Comparison of ENCODE assay signal across 8 cellular contexts in genomic region chr17:48586355-48586924, GRCh38.
DNase-seq lines count a peak whose midpoint lies in the region; ATAC-seq and TF ChIP-seq lines count a peak whose summit lies in the region.

No MANE protein-coding gene starts in this region.

- H3K9me2 ChIP-seq in DOHH2 (replicated peaks; ENCODE audit: control insufficient read depth, low read length): no peaks in the 10 kb centered on the region

- peaks cover 15% of the 10 kb centered on the region for H3K4me1 ChIP-seq in DOHH2 (ENCODE audit: control insufficient read depth, low read length)
- H3K4me1 ChIP-seq in parathyroid adenoma: no peaks in the 10 kb centered on the region
- peaks cover 6% of the 10 kb centered on the region; the same call in 1 of the 2 replicates for H3K4me1 ChIP-seq in HAP-1

- H3K27me3 ChIP-seq in DOHH2 (ENCODE audit: control insufficient read depth, low read length) (peaks cover 94% of the 10 kb centered on the region), parathyroid adenoma (ENCODE audit: control insufficient read depth, insufficient read depth, low read length) (no peaks in the 10 kb centered on the region), HAP-1 (ENCODE audit: low read depth) (peaks cover 21% of the 10 kb centered on the region)

- H3K27ac ChIP-seq in DOHH2 (ENCODE audit: low read depth, low read length): no peak overlapping the region
- H3K27ac ChIP-seq in coronary artery: peak overlapping the region in 1 of 2 donors; percentile 57
- no peak overlapping the region for H3K27ac ChIP-seq in parathyroid adenoma

- H3K36me3 ChIP-seq in DOHH2 (ENCODE audit: control insufficient read depth, low read length) (no peaks in the 10 kb centered on the region), parathyroid adenoma (ENCODE audit: control insufficient read depth, insufficient read depth, low read length) (no peaks in the 10 kb centered on the region), HAP-1 (replicated peaks) (no peaks in the 10 kb centered on the region)

- H3K4me2 ChIP-seq in DOHH2 (ENCODE audit: low read length): peak overlapping the region; percentile 60
- H3K4me2 ChIP-seq in parathyroid adenoma (ENCODE audit: low read length): peak overlapping the region; percentile 98

- no peaks in the 10 kb centered on the region for H3F3A ChIP-seq in DOHH2 (ENCODE audit: control insufficient read depth, insufficient read depth)

- no peaks in the 10 kb centered on the region for H3K79me2 ChIP-seq in DOHH2 (ENCODE audit: control insufficient read depth, low read length)
- H3K79me2 ChIP-seq in parathyroid adenoma: no peaks in the 10 kb centered on the region

- peak overlapping the region; percentile 57 for H3K4me3 ChIP-seq in DOHH2 (ENCODE audit: low read length)
- H3K4me3 ChIP-seq in coronary artery: peak overlapping the region; percentile 74
- H3K4me3 ChIP-seq in parathyroid adenoma (ENCODE audit: low read depth, low read length): peak overlapping the region; percentile 94
- no peak overlapping the region for H3K4me3 ChIP-seq in HAP-1

- in situ Hi-C loops in HAP-1 (cut with MboI; ENCODE audit: low sequenced_read_pairs): no loop called here

- no peaks in the 10 kb centered on the region for H3K9me3 ChIP-seq in DOHH2 (ENCODE audit: control insufficient read depth, insufficient read depth, low read length)
- no peaks in the 10 kb centered on the region for H3K9me3 ChIP-seq in parathyroid adenoma (ENCODE audit: control insufficient read depth, low read length)
- no peaks in the 10 kb centered on the region for H3K9me3 ChIP-seq in HAP-1

- peaks cover 7% of the 10 kb centered on the region; the same call in 1 of the 2 replicates for H4K20me1 ChIP-seq in DOHH2 (ENCODE audit: control insufficient read depth, insufficient read depth, low read depth, low read length)

- no peak for TF ChIP-seq CTCF in DOHH2 (IDR thresholded peaks at IDR 0.05; ENCODE audit: low read depth, low read length, poor library complexity, severe bottlenecking)
- TF ChIP-seq CTCF in coronary artery (IDR thresholded peaks at IDR 0.05): no peak
- no peak for TF ChIP-seq CTCF in parathyroid adenoma (IDR thresholded peaks at IDR 0.05)

- ATAC-seq in GM21786 (IDR thresholded peaks at IDR 0.05; ENCODE audit: unreplicated experiment): no peak

- DNase-seq in NCI-H345 treated with DMSO at 0.1 percent for 48 hours (lab: John Stamatoyannopoulos, UW; ENCODE audit: unreplicated experiment): peak; percentile 66
- DNase-seq in coronary artery (ENCODE audit: low spot score): no peak
- DNase-seq in NCI-H2107 treated with DMSO at 0.1 percent for 48 hours (lab: John Stamatoyannopoulos, UW; ENCODE audit: unreplicated experiment): no peak
- DNase-seq in HAP-1 (ENCODE audit: low spot score in 2 of 2): no peak
- DNase-seq in COR-L47 (lab: John Stamatoyannopoulos, UW): no peak

- H2AFZ ChIP-seq in parathyroid adenoma: no peak overlapping the region

- no peak overlapping the region for H3K9ac ChIP-seq in parathyroid adenoma
